Comparison of ENCODE assay signal across 7 cellular contexts in the genomic region with DNA sequence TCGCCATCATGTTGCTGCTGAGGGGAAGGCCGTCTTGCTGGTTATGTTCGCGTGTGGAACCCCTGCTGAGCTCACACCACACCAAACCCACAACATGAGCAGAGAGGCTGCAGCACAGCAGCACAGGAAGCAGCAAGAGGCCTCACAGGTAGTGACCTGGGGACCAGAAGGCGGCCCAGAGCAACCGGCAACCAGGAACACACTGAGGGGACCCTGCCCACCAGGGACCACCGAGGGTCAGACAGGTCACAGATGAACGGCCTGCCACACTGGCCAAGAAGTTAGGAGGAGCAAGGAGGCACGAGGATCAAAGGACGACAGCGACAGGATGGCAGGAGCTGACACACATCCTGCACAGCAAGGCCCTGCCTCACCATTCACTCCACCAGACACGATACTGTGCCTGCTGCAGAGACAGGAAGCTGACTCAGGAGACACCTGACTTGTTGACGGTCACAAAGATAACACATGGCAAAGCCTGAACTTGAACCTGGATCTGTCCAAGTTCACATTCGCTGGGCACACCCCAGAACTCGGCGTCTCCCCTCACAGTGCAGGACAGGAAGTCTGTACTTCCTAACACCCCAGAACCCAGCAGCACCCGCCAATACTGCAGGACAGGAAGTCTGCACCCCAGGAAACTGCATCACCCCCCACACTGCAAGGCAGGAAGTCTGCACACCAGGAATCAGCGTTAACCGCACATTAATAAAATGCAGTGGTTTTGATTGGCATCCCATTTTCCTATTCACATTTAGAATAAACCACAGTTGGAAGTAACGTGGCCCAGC.
DNase-seq lines count a peak whose midpoint lies in the region; ATAC-seq and TF ChIP-seq lines count a peak whose summit lies in the region.

No MANE protein-coding gene starts in this region.

- H3K4me3 Mint-ChIP-seq in T-helper 1 cell treated with Interleukin-12 subunit alpha and Interleukin-12 subunit beta and Interleukin-4 antibody, amounts not matched to agents 30 μg/mL and 1 μg/mL, for 36 hours = peak overlapping the region; percentile 72

- H3K27ac Mint-ChIP-seq in T-helper 1 cell treated with Interleukin-12 subunit alpha and Interleukin-12 subunit beta and Interleukin-4 antibody, amounts not matched to agents 30 μg/mL and 1 μg/mL, for 36 hours = peak overlapping the region; percentile 99

- peak overlapping the region; percentile 69 for H3K4me2 ChIP-seq in HCT116 (ENCODE audit: low read length)

- POLR2A ChIA-PET in HCT116 (lab: Charles Lee) = no interaction called here

- peaks cover 33% of the 10 kb centered on the region for H3K36me3 Mint-ChIP-seq in T-helper 1 cell treated with Interleukin-12 subunit alpha and Interleukin-12 subunit beta and Interleukin-4 antibody, amounts not matched to agents 30 μg/mL and 1 μg/mL, for 36 hours (ENCODE audit: low read depth)

- DNase-seq in HCT116 (ENCODE audit: low read depth, low spot score) (no peak), amniotic epithelial cell (ENCODE audit: low read depth) (peak; percentile 82), left lobe of liver (ENCODE audit: low spot score) (no peak), NCI-H2227 (lab: John Stamatoyannopoulos, UW; ENCODE audit: unreplicated experiment) (no peak), H7 (no peak)
- DNase-seq in stimulated activated CD8-positive, alpha-beta memory T cell treated with anti-CD3 and anti-CD28 coated beads, Interleukin-7, amount 100 ng/mL, for 4 hours (ENCODE audit: low read depth in 2 of 2) = peak; percentile 66 to 71

- ATAC-seq in HCT116 (peak; percentile 48), left lobe of liver (peak; percentile 25)

- no peak for TF ChIP-seq POLR2A in HCT116 (IDR thresholded peaks at IDR 0.05; ENCODE audit: borderline replicate concordance, extremely low read depth, insufficient read depth, insufficient read length)

- peaks cover 55 to 70% of the 10 kb centered on the region in 2 experiments for H3K4me1 ChIP-seq in HCT116 (ENCODE audit: control insufficient read depth in 1 of 2, insufficient read depth in 2 of 2, low read length in 2 of 2)

- H3K27me3 ChIP-seq in HCT116 (ENCODE audit: insufficient read depth, low read length) (no peaks in the 10 kb centered on the region), H7 (ENCODE audit: control insufficient read depth, insufficient read depth, low read length) (no peaks in the 10 kb centered on the region)

- no TSS peak for BruUV-seq in HCT116 (replicated peaks; lab: Mats Ljungman, UMichigan)

- H3K27ac ChIP-seq in HCT116 (ENCODE audit: low read depth, low read length) = peak overlapping the region; percentile 45

- intact Hi-C loops in HCT116 (cut with micrococcal nuclease) = no loop called here

- CTCF ChIA-PET in HCT116 (lab: Charles Lee) = interaction anchor here (1.0 kb wide), 1 partner anchor 10 kb away, joined by 3 read pairs; no protein-coding TSS in a partner anchor

- no peaks in the 10 kb centered on the region for H3K9me2 ChIP-seq in HCT116 (ENCODE audit: insufficient read depth)

- H3K36me3 ChIP-seq in HCT116 (ENCODE audit: control insufficient read depth in 1 of 2, insufficient read depth in 2 of 2, low read length in 2 of 2) (peaks cover 9 to 34% of the 10 kb centered on the region in 2 experiments; a peak in 3 of 4 replicates), H7 (replicated peaks; ENCODE audit: control insufficient read depth, insufficient read depth, low read length) (peaks cover 4% of the 10 kb centered on the region)

- peaks cover 65% of the 10 kb centered on the region for H3K4me1 Mint-ChIP-seq in T-helper 1 cell treated with Interleukin-12 subunit alpha and Interleukin-12 subunit beta and Interleukin-4 antibody, amounts not matched to agents 30 μg/mL and 1 μg/mL, for 36 hours (ENCODE audit: low read depth)

- peaks cover 16% of the 10 kb centered on the region; the same call in 1 of the 2 replicates for H4K20me1 ChIP-seq in HCT116 (ENCODE audit: insufficient read depth)

- peak overlapping the region; percentile 39 for H3K9ac ChIP-seq in HCT116 (ENCODE audit: low read length)

- no peak overlapping the region for H2AFZ ChIP-seq in HCT116 (ENCODE audit: low read depth, low read length, poor library complexity, severe bottlenecking)

- no peak for TF ChIP-seq CTCF in HCT116 (IDR thresholded peaks at IDR 0.05 in 2 of 3, conservative IDR thresholded peaks at IDR 0.05 in 1 of 3; ENCODE audit: borderline replicate concordance in 1 of 3, insufficient read depth in 1 of 3, low read depth in 2 of 3, low read length in 2 of 3)

- H3K9me3 Mint-ChIP-seq in T-helper 1 cell treated with Interleukin-12 subunit alpha and Interleukin-12 subunit beta and Interleukin-4 antibody, amounts not matched to agents 30 μg/mL and 1 μg/mL, for 36 hours = no peaks in the 10 kb centered on the region

- H3K9me3 ChIP-seq in HCT116 (ENCODE audit: control insufficient read depth in 1 of 2, insufficient read depth in 1 of 2, low read depth in 1 of 2, low read length in 2 of 2) = no peaks in the 10 kb centered on the region

- no peaks in the 10 kb centered on the region for H3K27me3 Mint-ChIP-seq in T-helper 1 cell treated with Interleukin-12 subunit alpha and Interleukin-12 subunit beta and Interleukin-4 antibody, amounts not matched to agents 30 μg/mL and 1 μg/mL, for 36 hours (ENCODE audit: low read depth)

- TF ChIP-seq RAD21 in HCT116 (IDR thresholded peaks at IDR 0.05; ENCODE audit: low read depth) = no peak

- peaks cover 100% of the 10 kb centered on the region for H3K79me2 ChIP-seq in HCT116 (ENCODE audit: insufficient read depth, low read length)

- RAD21 ChIA-PET in HCT116 (lab: Charles Lee; ENCODE audit: low non-redundant PET in 1 of 2, low total read pairs in 2 of 2, uncharacterized antibody in 2 of 2, unreplicated experiment in 2 of 2) = no interaction called here

- peak overlapping the region in 1 of 2 experiments; percentile 28; a peak in 1 of 4 replicates for H3K4me3 ChIP-seq in HCT116 (replicated peaks in 1 of 2; ENCODE audit: low read depth in 1 of 2, low read length in 2 of 2)
- no peak overlapping the region for H3K4me3 ChIP-seq in H7 (ENCODE audit: insufficient read depth, low read depth, low read length)

TF ChIP-seq in HCT116, 20 proteins besides CTCF, POLR2A, EP300 and RAD21:
- peak; percentile 63 for TF ChIP-seq TCF7L2 (IDR thresholded peaks at IDR 0.05; ENCODE audit: borderline replicate concordance, extremely low read depth, insufficient read depth, insufficient read length)
- TF ChIP-seq, protein P1, sequence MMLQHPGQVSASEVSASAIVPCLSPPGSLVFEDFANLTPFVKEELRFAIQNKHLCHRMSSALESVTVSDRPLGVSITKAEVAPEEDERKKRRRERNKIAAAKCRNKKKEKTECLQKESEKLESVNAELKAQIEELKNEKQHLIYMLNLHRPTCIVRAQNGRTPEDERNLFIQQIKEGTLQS (IDR thresholded peaks at IDR 0.05) = no peak
- TF ChIP-seq, protein P2, sequence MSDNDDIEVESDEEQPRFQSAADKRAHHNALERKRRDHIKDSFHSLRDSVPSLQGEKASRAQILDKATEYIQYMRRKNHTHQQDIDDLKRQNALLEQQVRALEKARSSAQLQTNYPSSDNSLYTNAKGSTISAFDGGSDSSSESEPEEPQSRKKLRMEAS (IDR thresholded peaks at IDR 0.05) = no peak
- no peak for TF ChIP-seq EZH2phosphoT487 (IDR thresholded peaks at IDR 0.05; ENCODE audit: borderline replicate concordance)
- TF ChIP-seq SIN3A (IDR thresholded peaks at IDR 0.05; ENCODE audit: low read depth) = no peak
- TF ChIP-seq EGR1 (IDR thresholded peaks at IDR 0.05; ENCODE audit: low read depth) = no peak
- no peak for TF ChIP-seq CBX3 (IDR thresholded peaks at IDR 0.05; ENCODE audit: low read depth)
- no peak for TF ChIP-seq YY1 (IDR thresholded peaks at IDR 0.05; ENCODE audit: extremely low read depth, insufficient replicate concordance, low read depth, low read length)
- no peak for TF ChIP-seq JUND (IDR thresholded peaks at IDR 0.05)
- peak; percentile 45 for TF ChIP-seq POLR2AphosphoS5 (IDR thresholded peaks at IDR 0.05; ENCODE audit: low read depth, low read length)

Comparison
In these comparisons a context has a peak if more than half of its experiments do, and no peak if none do; other contexts are left out.
1. DNase-seq: peak in amniotic epithelial cell (single experiment) and stimulated activated CD8-positive, alpha-beta memory T cell treated with anti-CD3 and anti-CD28 coated beads, Interleukin-7, amount 100 ng/mL, for 4 hours (2 of 2); none in HCT116 (single experiment), left lobe of liver (single experiment), NCI-H2227 (single experiment) and H7 (single experiment).